Comparison of ENCODE assay signal across 1 cellular context in genomic region chr1:110280126-110280525, GRCh38.
TF ChIP-seq lines count a peak whose summit lies in the region.

No MANE protein-coding gene starts in this region.

TF ChIP-seq in HCT116, 20 proteins besides CTCF, POLR2A, EP300 and RAD21 (continued from another document):
- TF ChIP-seq POLR2AphosphoS5 (IDR thresholded peaks at IDR 0.05; ENCODE audit: low read depth, low read length) (no peak), ATF3 (IDR thresholded peaks at IDR 0.05) (no peak)
